In the genomic region with DNA sequence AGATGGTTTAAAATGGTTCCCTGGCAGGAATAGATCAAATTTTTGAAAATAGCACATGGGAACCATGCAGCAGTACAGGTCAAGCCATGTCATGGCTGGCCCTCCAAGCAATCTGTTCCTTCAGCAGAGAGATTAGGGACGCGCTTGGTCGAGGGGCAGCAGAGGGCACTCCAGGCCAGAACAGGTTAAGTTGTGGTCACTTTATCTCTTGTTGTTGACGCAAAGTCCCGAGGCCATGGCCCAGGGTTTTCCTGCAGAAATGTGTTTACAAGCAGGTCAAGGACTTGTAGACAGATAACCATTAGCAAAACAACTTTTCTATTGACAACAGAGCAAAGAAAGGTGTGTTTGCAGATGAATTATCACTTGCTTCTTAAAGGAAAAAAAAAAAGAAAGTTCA, we compare ENCODE assay signal across 10 cellular contexts.
DNase-seq lines count a peak whose midpoint lies in the region; TF ChIP-seq lines count a peak whose summit lies in the region.
"Had no signal": no experiment of that assay in that cellular context is flagged by ENCODE, and none has a peak within 500 bp of the region (broad histone marks: within the 10 kb centered on the region; RNA-seq: fewer than 3 reads in every experiment).

No MANE protein-coding gene starts in this region.

- no peak overlapping the region for H3K4me3 Mint-ChIP-seq in progenitor cell of endocrine pancreas (ENCODE audit: low read depth)
- H3K4me3 Mint-ChIP-seq: nephron, T-helper 17 cell had no signal

- H3K4me1 Mint-ChIP-seq in progenitor cell of endocrine pancreas (ENCODE audit: low read depth): peaks cover 18% of the 10 kb centered on the region
- H3K4me1 Mint-ChIP-seq: T-helper 17 cell had no signal

- H3K27me3 Mint-ChIP-seq in progenitor cell of endocrine pancreas: no peaks in the 10 kb centered on the region
- H3K27me3 Mint-ChIP-seq: T-helper 17 cell had no signal

- H3K4me3 ChIP-seq in GM12875 (ENCODE audit: low read depth, low read length): no peak overlapping the region

- H3K27ac Mint-ChIP-seq in progenitor cell of endocrine pancreas: no peak overlapping the region
- H3K27ac Mint-ChIP-seq: T-helper 17 cell had no signal

- TF ChIP-seq CTCF in GM12875 (IDR thresholded peaks at IDR 0.05; ENCODE audit: borderline replicate concordance, insufficient read depth, low read depth, low read length) (peak; percentile 15; the same call in 1 of the 2 replicates), progenitor cell of endocrine pancreas (IDR thresholded peaks at IDR 0.05; ENCODE audit: unreplicated experiment) (peak; percentile 35)

- peak; percentile 89 for DNase-seq in OCI-M1 (lab: John Stamatoyannopoulos, UW)
- DNase-seq in fibroblast of gingiva (ENCODE audit: low read depth): peak; percentile 22
- DNase-seq in progenitor cell of endocrine pancreas (ENCODE audit: low spot score, unreplicated experiment): no peak
- no peak for DNase-seq in KG1 (lab: John Stamatoyannopoulos, UW)
- no peak for DNase-seq in NCI-H526 treated with DMSO at 0.1 percent for 48 hours (lab: John Stamatoyannopoulos, UW)
- no peak for DNase-seq in SKM-1 treated with dmso at 0.1 percent for 144 hours (lab: John Stamatoyannopoulos, UW; ENCODE audit: unreplicated experiment)
- DNase-seq: NCI-H510A, T-helper 17 cell had no signal

- no peaks in the 10 kb centered on the region for H3K36me3 Mint-ChIP-seq in progenitor cell of endocrine pancreas (ENCODE audit: insufficient read depth)

- H3K9me3 Mint-ChIP-seq in progenitor cell of endocrine pancreas (ENCODE audit: low read depth): no peaks in the 10 kb centered on the region

Comparison
In these comparisons a context has a peak if more than half of its experiments do, and no peak if none do; other contexts are left out.
1. DNase-seq: peak in OCI-M1 (single experiment) and fibroblast of gingiva (single experiment); none in progenitor cell of endocrine pancreas (single experiment), KG1 (single experiment), NCI-H526 treated with DMSO at 0.1 percent for 48 hours (single experiment) and SKM-1 treated with dmso at 0.1 percent for 144 hours (single experiment).